ENCODE assay signal across 12 cellular contexts in the genomic region with DNA sequence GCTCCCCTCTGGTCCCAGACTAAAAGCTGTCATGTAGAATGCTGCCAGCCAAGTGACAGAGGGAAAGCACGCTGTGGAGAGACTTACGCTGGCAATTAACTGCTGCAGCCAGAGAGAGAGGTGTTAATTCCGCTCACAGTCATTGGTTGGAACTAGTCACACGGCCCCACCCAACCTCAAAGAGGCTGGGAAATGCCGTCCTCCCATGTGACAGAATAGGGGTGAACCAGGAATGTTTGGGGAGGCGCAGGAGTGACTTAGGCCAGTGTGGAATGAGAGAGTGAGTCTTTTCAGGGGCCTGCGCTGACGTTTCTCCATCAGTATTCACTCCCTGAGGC.
"Had no signal": no experiment of that assay in that cellular context is flagged by ENCODE, and none has a peak within 500 bp of the region (broad histone marks: within the 10 kb centered on the region; RNA-seq: fewer than 3 reads in every experiment).

No MANE protein-coding gene starts in this region.

- H3K9me3 Mint-ChIP-seq: activated CD4-positive, alpha-beta T cell treated with anti-CD3 and anti-CD28 coated beads, Interleukin-2, amount 10 ng/mL, durations not matched to agents 7 days and 5 days; activated naive CD4-positive, alpha-beta T cell treated with anti-CD3 and anti-CD28 coated beads for 36 hours had no signal

- H3K4me3 ChIP-seq: coronary artery, pancreas had no signal

- DNase-seq: activated CD4-positive, alpha-beta T cell treated with anti-CD3 and anti-CD28 coated beads, Interleukin-2, amount 10 ng/mL, durations not matched to agents 7 days and 5 days; activated CD4-positive, CD25-positive, alpha-beta regulatory T cell; activated naive CD4-positive, alpha-beta T cell treated with anti-CD3 and anti-CD28 coated beads for 36 hours; glutamatergic neuron; midbrain; pancreas; stimulated activated CD4-positive, alpha-beta T cell treated with anti-CD3 and anti-CD28 coated beads, Interleukin-2, amount 100 ng/mL, for 48 hours; stimulated activated naive CD4-positive, alpha-beta T cell; SW 1271; trophoblast cell had no signal

- ATAC-seq: esophagus mucosa, pancreas had no signal

- H3K4me3 Mint-ChIP-seq: activated CD4-positive, alpha-beta T cell treated with anti-CD3 and anti-CD28 coated beads, Interleukin-2, amount 10 ng/mL, durations not matched to agents 7 days and 5 days; activated naive CD4-positive, alpha-beta T cell treated with anti-CD3 and anti-CD28 coated beads for 36 hours had no signal

- H3K27ac Mint-ChIP-seq: activated CD4-positive, alpha-beta T cell treated with anti-CD3 and anti-CD28 coated beads, Interleukin-2, amount 10 ng/mL, durations not matched to agents 7 days and 5 days; activated naive CD4-positive, alpha-beta T cell treated with anti-CD3 and anti-CD28 coated beads for 36 hours had no signal

- H3K27me3 ChIP-seq: pancreas had no signal

- H3K27ac ChIP-seq: pancreas had no signal

- H3K27me3 Mint-ChIP-seq: activated CD4-positive, alpha-beta T cell treated with anti-CD3 and anti-CD28 coated beads, Interleukin-2, amount 10 ng/mL, durations not matched to agents 7 days and 5 days had no signal

- H3K9me3 ChIP-seq: pancreas had no signal
